8 cellular contexts compared by ENCODE assay signal in genomic region chr16:85275533-85276249, GRCh38.
DNase-seq lines count a peak whose midpoint lies in the region; ATAC-seq and TF ChIP-seq lines count a peak whose summit lies in the region.

No MANE protein-coding gene starts in this region.

- H2BK120ac ChIP-seq in mesendoderm (ENCODE audit: low read depth, low read length): no peak overlapping the region

- H3K4me3 Mint-ChIP-seq in effector memory CD8-positive, alpha-beta T cell: no peak overlapping the region

- H3K18ac ChIP-seq in mesendoderm (ENCODE audit: low read length): no peak overlapping the region

- H3K4me3 ChIP-seq in mesendoderm (ENCODE audit: low read length): no peak overlapping the region

- H3K36me3 Mint-ChIP-seq in effector memory CD8-positive, alpha-beta T cell (ENCODE audit: insufficient read depth): peaks cover 3% of the 10 kb centered on the region

- H3K23ac ChIP-seq in mesendoderm (ENCODE audit: low read length): no peak overlapping the region

- H3K9me3 Mint-ChIP-seq in effector memory CD8-positive, alpha-beta T cell: no peaks in the 10 kb centered on the region

- peak; percentile 96 for TF ChIP-seq CTCF in AG09319 (IDR thresholded peaks at IDR 0.05; ENCODE audit: low read depth, low read length)

- no peak overlapping the region for H2BK5ac ChIP-seq in mesendoderm (ENCODE audit: low read length)

- no peaks in the 10 kb centered on the region for H3K4me1 Mint-ChIP-seq in effector memory CD8-positive, alpha-beta T cell (ENCODE audit: low read depth in 2 of 2)

- peaks cover 24 to 40% of the 10 kb centered on the region in 2 donors for H3K27me3 Mint-ChIP-seq in effector memory CD8-positive, alpha-beta T cell

- no peak overlapping the region for H2BK15ac ChIP-seq in mesendoderm (replicated peaks; ENCODE audit: low read depth)

- H3K27me3 ChIP-seq in mesendoderm (ENCODE audit: insufficient read depth, low read length, poor library complexity): no peaks in the 10 kb centered on the region

- H3K27ac Mint-ChIP-seq in effector memory CD8-positive, alpha-beta T cell: no peak overlapping the region

- no peaks in the 10 kb centered on the region for H3K36me3 ChIP-seq in mesendoderm (ENCODE audit: control insufficient read depth, insufficient read depth, low read length)

- DNase-seq in AG09319 (ENCODE audit: extremely low read depth, low read depth) (no peak), GM19240 (ENCODE audit: insufficient read length, low spot score) (peak; percentile 89), NCI-H748 (lab: John Stamatoyannopoulos, UW; ENCODE audit: unreplicated experiment) (peak; percentile 55), mesendoderm (peak; percentile 70)
- DNase-seq in activated CD8-positive, alpha-beta memory T cell treated with anti-CD3 and anti-CD28 coated beads for 24 hours: peak; percentile 89
- peak; percentile 54 to 59 (median 59) for DNase-seq in effector memory CD8-positive, alpha-beta T cell
- peak; percentile 8 to 52 for DNase-seq in stimulated activated CD8-positive, alpha-beta memory T cell treated with anti-CD3 and anti-CD28 coated beads, Interleukin-4, amount 100 ng/mL, for 1 hour (ENCODE audit: low read depth in 2 of 2, low spot score in 1 of 2)

- no peaks in the 10 kb centered on the region for H3K79me2 ChIP-seq in mesendoderm (ENCODE audit: control insufficient read depth, insufficient read depth, low read length)

- H4K8ac ChIP-seq in mesendoderm (ENCODE audit: low read depth, low read length): no peak overlapping the region

- ATAC-seq in effector memory CD8-positive, alpha-beta T cell (replicated peaks): peak; percentile 67
- no peak for ATAC-seq in HG03460 (IDR thresholded peaks at IDR 0.05; ENCODE audit: unreplicated experiment)

- no peak overlapping the region for H3K4me2 ChIP-seq in mesendoderm (ENCODE audit: low read length)

- H3K79me1 ChIP-seq in mesendoderm (ENCODE audit: low read length): no peaks in the 10 kb centered on the region

- WGBS in mesendoderm (ENCODE audit: extremely low coverage, insufficient coverage, low lambda C conversion rate): no CpG with 5 or more reads among the region's 16 CpGs

- H3K4ac ChIP-seq in mesendoderm (ENCODE audit: low read depth, low read length): no peak overlapping the region

- H3K56ac ChIP-seq in mesendoderm (ENCODE audit: low read length): no peak overlapping the region

- no peak overlapping the region for H4K5ac ChIP-seq in mesendoderm (ENCODE audit: low read length)

- H3K9ac ChIP-seq in mesendoderm (ENCODE audit: low read length): no peak overlapping the region

- no peak overlapping the region for H2AK5ac ChIP-seq in mesendoderm (ENCODE audit: low read length)

- no peaks in the 10 kb centered on the region for H3K4me1 ChIP-seq in mesendoderm (ENCODE audit: control insufficient read depth, low read depth, low read length)

- no peak overlapping the region for H3K27ac ChIP-seq in mesendoderm (ENCODE audit: low read depth, low read length)
